18 cellular contexts compared by ENCODE assay signal in genomic region chr4:188246488-188246887, GRCh38.
DNase-seq lines count a peak whose midpoint lies in the region; ATAC-seq and TF ChIP-seq lines count a peak whose summit lies in the region.
"Had no signal": no experiment of that assay in that cellular context is flagged by ENCODE, and none has a peak within 500 bp of the region (broad histone marks: within the 10 kb centered on the region; RNA-seq: fewer than 3 reads in every experiment).

No MANE protein-coding gene starts in this region.

- no peaks in the 10 kb centered on the region for H3K27me3 Mint-ChIP-seq in H9 (ENCODE audit: low read depth)
- H3K27me3 Mint-ChIP-seq in CD14-positive monocyte (ENCODE audit: low read depth in 3 of 3): no peaks in the 10 kb centered on the region
- H3K27me3 Mint-ChIP-seq: activated CD4-positive, alpha-beta memory T cell treated with anti-CD3 and anti-CD28 coated beads for 36 hours; activated T-cell treated with anti-CD3 and anti-CD28 coated beads, Interleukin-2, amount 50 U/mL, for 24 hours had no signal

- H2AFZ ChIP-seq in H9 (ENCODE audit: low read length): no peak overlapping the region

- intact Hi-C loops in upper lobe of right lung (cut with DNase I): no loop called here
- intact Hi-C loops in CD14-positive monocyte (cut with micrococcal nuclease): no loop called here

- TF ChIP-seq CTCF in H9 (conservative IDR thresholded peaks at IDR 0.05): peak; percentile 69
- TF ChIP-seq CTCF in fibroblast of mammary gland (conservative IDR thresholded peaks at IDR 0.05; ENCODE audit: control insufficient read depth, insufficient read depth, low read depth, low read length): peak; percentile 13
- TF ChIP-seq CTCF in upper lobe of right lung (IDR thresholded peaks at IDR 0.05): no peak
- no peak for TF ChIP-seq CTCF in CD14-positive monocyte (IDR thresholded peaks at IDR 0.05)

- H2BK20ac ChIP-seq in H9 (ENCODE audit: low read depth, low read length, poor library complexity, severe bottlenecking): no peak overlapping the region

- no peak overlapping the region; a peak in 1 of 7 replicates for H3K27ac Mint-ChIP-seq in H9
- H3K27ac Mint-ChIP-seq in CD14-positive monocyte: no peak overlapping the region
- H3K27ac Mint-ChIP-seq: activated CD4-positive, alpha-beta memory T cell treated with anti-CD3 and anti-CD28 coated beads for 36 hours; activated naive CD8-positive, alpha-beta T cell; activated T-cell treated with anti-CD3 and anti-CD28 coated beads, Interleukin-2, amount 50 U/mL, for 24 hours; brain; mesothelial cell of epicardium had no signal

- no peak overlapping the region for H3K27ac ChIP-seq in H9 (ENCODE audit: insufficient read length, low read depth, low read length)
- no peak overlapping the region for H3K27ac ChIP-seq in upper lobe of right lung
- H3K27ac ChIP-seq: heart right ventricle, KMS-11, right lobe of liver had no signal

- no CpG with 5 or more reads among the region's 8 CpGs for WGBS in H9 (ENCODE audit: extremely low coverage, insufficient read length, low lambda C conversion rate)

- ATAC-seq in upper lobe of right lung (no peak), GM18498 (IDR thresholded peaks at IDR 0.05; ENCODE audit: unreplicated experiment) (no peak)
- ATAC-seq: heart right ventricle, right lobe of liver had no signal

- H3T11ph ChIP-seq in H9 (ENCODE audit: low read length): no peak overlapping the region

- no peak overlapping the region for H3K9ac ChIP-seq in H9 (ENCODE audit: extremely low read depth, insufficient read length, low read length)
- H3K9ac ChIP-seq: KMS-11 had no signal

- H3K9me3 Mint-ChIP-seq in H9 (no peaks in the 10 kb centered on the region; a peak in 1 of 5 replicates), CD14-positive monocyte (peaks cover 2 to 12% (median 7%) of the 10 kb centered on the region in 7 donors)

- no peak overlapping the region for H3K14ac ChIP-seq in H9 (ENCODE audit: insufficient read depth, low read length)

- peaks cover 9 to 12% of the 10 kb centered on the region in 2 experiments for H3K4me1 Mint-ChIP-seq in H9
- H3K4me1 Mint-ChIP-seq in CD14-positive monocyte: no peaks in the 10 kb centered on the region
- H3K4me1 Mint-ChIP-seq: brain, mesothelial cell of epicardium had no signal

- H4K5ac ChIP-seq in H9 (ENCODE audit: insufficient read length, low read depth, low read length): no peak overlapping the region

- no peaks in the 10 kb centered on the region for H3K79me2 ChIP-seq in H9 (ENCODE audit: insufficient read depth, low read length)

- H3K23me2 ChIP-seq in H9 (ENCODE audit: insufficient read length, low read depth, low read length, poor library complexity, severe bottlenecking): no peaks in the 10 kb centered on the region

- H2AK5ac ChIP-seq in H9 (ENCODE audit: insufficient read length, low read length): no peak overlapping the region

- H3K56ac ChIP-seq in H9 (ENCODE audit: insufficient read length, low read depth, low read length): no peak overlapping the region

- no peak overlapping the region for H3K23ac ChIP-seq in H9 (ENCODE audit: insufficient read length, low read depth, low read length)

- H3K4me1 ChIP-seq in H9 (ENCODE audit: insufficient read depth, low read length) (peaks cover 3% of the 10 kb centered on the region; the same call in 1 of the 2 replicates), upper lobe of right lung (no peaks in the 10 kb centered on the region)
- H3K4me1 ChIP-seq: heart right ventricle, right lobe of liver had no signal

- no peak overlapping the region for H2BK120ac ChIP-seq in H9 (ENCODE audit: low read depth, low read length, poor library complexity, severe bottlenecking)

- no peaks in the 10 kb centered on the region for H3K36me3 ChIP-seq in upper lobe of right lung
- H3K36me3 ChIP-seq: heart right ventricle, right lobe of liver had no signal

- H3K9me3 ChIP-seq in H9 (ENCODE audit: control insufficient read depth, low read depth, low read length) (no peaks in the 10 kb centered on the region), upper lobe of right lung (no peaks in the 10 kb centered on the region)
- H3K9me3 ChIP-seq: right lobe of liver had no signal

- H2BK12ac ChIP-seq in H9 (ENCODE audit: insufficient read length, low read depth, low read length): no peak overlapping the region

- H4K91ac ChIP-seq in H9 (ENCODE audit: insufficient read length, low read depth, low read length): no peak overlapping the region

- H3K79me1 ChIP-seq in H9 (ENCODE audit: insufficient read depth, low read depth, low read length, poor library complexity, severe bottlenecking): no peaks in the 10 kb centered on the region

- H3K4me3 Mint-ChIP-seq in H9 (no peak overlapping the region), CD14-positive monocyte (no peak overlapping the region)
- H3K4me3 Mint-ChIP-seq: activated CD4-positive, alpha-beta memory T cell treated with anti-CD3 and anti-CD28 coated beads for 36 hours; activated naive CD8-positive, alpha-beta T cell; activated T-cell treated with anti-CD3 and anti-CD28 coated beads, Interleukin-2, amount 50 U/mL, for 24 hours; brain; mesothelial cell of epicardium had no signal

- H3K4ac ChIP-seq in H9 (ENCODE audit: low read depth, low read length): no peak overlapping the region

- H3K27me3 ChIP-seq in H9 (ENCODE audit: insufficient read depth, low read length): no peaks in the 10 kb centered on the region
- H3K27me3 ChIP-seq in upper lobe of right lung: no peaks in the 10 kb centered on the region
- H3K27me3 ChIP-seq: right lobe of liver had no signal

- no peak overlapping the region for H4K8ac ChIP-seq in H9 (replicated peaks; ENCODE audit: insufficient read length, low read depth, low read length)

- no peak overlapping the region for H3K18ac ChIP-seq in H9 (ENCODE audit: insufficient read length, low read depth, low read length)

- H3K4me3 ChIP-seq in fibroblast of mammary gland (ENCODE audit: control insufficient read depth, low read depth, low read length) (no peak overlapping the region), upper lobe of right lung (no peak overlapping the region)
- H3K4me3 ChIP-seq: heart right ventricle, right lobe of liver had no signal

- H2BK15ac ChIP-seq in H9 (ENCODE audit: low read depth, low read length): no peak overlapping the region

- DNase-seq in A172 (ENCODE audit: low spot score) (peak; percentile 10), H9 (no peak), RPMI8226 (peak; percentile 5), fibroblast of mammary gland (ENCODE audit: low read depth) (peak; percentile 16), upper lobe of right lung (no peak), CD14-positive monocyte (ENCODE audit: low spot score) (no peak), kidney tubule cell (ENCODE audit: low spot score) (no peak)
- DNase-seq: activated CD4-positive, alpha-beta memory T cell treated with anti-CD3 and anti-CD28 coated beads for 36 hours; activated T-cell treated with anti-CD3 and anti-CD28 coated beads, Interleukin-2, amount 50 U/mL, for 24 hours; heart right ventricle; NCI-H1417 treated with DMSO at 0.1 percent for 48 hours; NCI-H2227 treated with DMSO at 0.1 percent for 48 hours; right lobe of liver had no signal

- no peak overlapping the region for H3K4me2 ChIP-seq in H9 (ENCODE audit: insufficient read depth, insufficient read length, low read length)
- H3K4me2 ChIP-seq: KMS-11 had no signal

- H2BK5ac ChIP-seq in H9 (ENCODE audit: insufficient read length, low read length): no peak overlapping the region

- no peaks in the 10 kb centered on the region for H4K20me1 ChIP-seq in H9 (ENCODE audit: control insufficient read depth, insufficient read depth, insufficient read length)

- H3K36me3 Mint-ChIP-seq in H9 (ENCODE audit: insufficient read depth in 1 of 3, low read depth in 3 of 3) (no peaks in the 10 kb centered on the region), CD14-positive monocyte (no peaks in the 10 kb centered on the region)
- H3K36me3 Mint-ChIP-seq: activated CD4-positive, alpha-beta memory T cell treated with anti-CD3 and anti-CD28 coated beads for 36 hours; activated naive CD8-positive, alpha-beta T cell; brain; mesothelial cell of epicardium had no signal

Comparison
In these comparisons a context has a peak if more than half of its experiments do, and no peak if none do; other contexts are left out.
1. DNase-seq: peak in A172 (single experiment), RPMI8226 (single experiment) and fibroblast of mammary gland (single experiment); none in H9 (single experiment), upper lobe of right lung (single experiment), CD14-positive monocyte (single experiment) and kidney tubule cell (single experiment).
2. CTCF ChIP-seq: peak in H9 (single experiment) and fibroblast of mammary gland (single experiment); none in upper lobe of right lung (single experiment) and CD14-positive monocyte (single experiment).